Comparison of ENCODE assay signal across 8 cellular contexts in the genomic region with DNA sequence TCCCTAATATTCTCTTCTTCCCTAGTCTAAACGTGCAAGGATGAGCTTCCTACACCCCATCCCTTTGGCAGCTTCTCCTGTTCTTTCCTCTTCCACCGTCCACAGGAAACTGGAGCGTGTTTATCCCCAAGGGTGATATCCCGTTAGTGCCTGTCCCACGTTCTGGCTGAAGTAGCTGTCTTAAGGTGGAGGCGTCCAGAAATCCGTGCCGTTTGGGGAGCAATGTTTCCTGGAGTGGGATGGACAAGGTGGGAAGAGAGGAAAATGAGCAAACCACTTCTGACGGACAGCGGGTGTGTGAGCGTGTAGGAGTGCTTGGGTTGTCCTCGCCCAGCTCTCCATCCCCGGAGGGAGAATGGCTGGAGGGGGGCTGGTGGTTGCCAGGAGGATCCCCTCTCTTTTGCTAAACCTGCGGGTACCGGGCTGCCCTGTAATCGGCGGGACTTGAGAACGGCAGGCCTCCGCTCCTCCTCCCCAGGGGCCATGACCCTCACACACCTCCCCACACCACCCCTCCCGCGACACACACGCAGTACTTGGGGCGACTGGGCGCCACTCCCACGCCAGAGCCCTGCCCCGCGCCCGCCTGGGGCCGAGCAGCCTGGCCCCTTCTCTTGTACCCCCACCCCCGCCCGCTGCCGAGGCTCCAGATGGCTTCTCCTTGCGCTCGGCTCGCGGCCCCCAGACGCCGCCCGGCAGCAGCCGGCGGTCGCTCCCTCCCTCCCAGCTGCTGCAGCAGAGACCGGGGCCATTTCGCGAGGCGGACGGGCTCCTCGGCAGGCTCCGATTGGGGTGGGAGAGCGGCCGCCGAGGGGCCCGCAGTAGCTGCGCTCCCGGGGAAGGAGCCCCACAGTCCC. TPM values are rescaled to one million over a fixed set of nuclear protein-coding genes. Genes with fewer than 3 reads are reported as not detected.
DNase-seq lines count a peak whose midpoint lies in the region; ATAC-seq and TF ChIP-seq lines count a peak whose summit lies in the region.

No MANE protein-coding gene starts in this region.

- peak overlapping the region; percentile 95 for H3K4me3 Mint-ChIP-seq in central memory CD8-positive, alpha-beta T cell

- H3K4me3 ChIP-seq in Peyer's patch (peak overlapping the region; percentile 54 to 62 (median 61)), lung (peak overlapping the region; percentile 52), testis (peak overlapping the region; percentile 69 to 72)

- TF ChIP-seq CTCF in Peyer's patch (IDR thresholded peaks at IDR 0.05) (no peak), lung (IDR thresholded peaks at IDR 0.05; ENCODE audit: control extremely low read depth, extremely low read depth) (no peak), testis (IDR thresholded peaks at IDR 0.05) (no peak)

- TF ChIP-seq POLR2A in Peyer's patch (IDR thresholded peaks at IDR 0.05) (no peak), testis (IDR thresholded peaks at IDR 0.05) (no peak)

- DNase-seq in Peyer's patch = peak in 2 of 3 donors; percentile 44 to 69
- DNase-seq in central memory CD8-positive, alpha-beta T cell (ENCODE audit: low spot score in 2 of 2) = peak in 1 of 2 donors; percentile 34
- no peak for DNase-seq in lung (ENCODE audit: low spot score)
- DNase-seq in testis = no peak
- DNase-seq in NK-92 treated with Interleukin-12 subunit alpha and Interleukin-12 subunit beta, amount 100 ng/mL, for 24 hours (lab: John Stamatoyannopoulos, UW) = no peak

- intact Hi-C loops in testis (cut with DNase I; ENCODE audit: low total_unique reads) = loop anchor here (10.0 kb wide), 1 partner anchor 109 kb away; the partner anchor contains the start of gene ANTXR2

- no peaks in the 10 kb centered on the region for H3K36me3 ChIP-seq in Peyer's patch
- H3K36me3 ChIP-seq in lung (ENCODE audit: control insufficient read depth in 2 of 2, insufficient read depth in 2 of 2, low read length in 2 of 2) = no peaks in the 10 kb centered on the region
- no peaks in the 10 kb centered on the region for H3K36me3 ChIP-seq in testis (ENCODE audit: low read depth, missing control alignments)

- H3K27ac ChIP-seq in Peyer's patch (peak overlapping the region; percentile 66 to 78 (median 74)), lung (ENCODE audit: low read depth in 1 of 2, low read length in 1 of 2) (no peak overlapping the region), testis (peak overlapping the region; percentile 78 to 82)

- WGBS in lung, 2 donors = 5 to 12% methylated on average over 53 to 55 of the region's 55 CpGs
- 2 to 3% methylated on average over 17 to 51 of the region's 55 CpGs for WGBS in testis, 2 donors

- ATAC-seq in GM18511 (IDR thresholded peaks at IDR 0.05; ENCODE audit: unreplicated experiment) (peak; percentile 49), HG02884 (IDR thresholded peaks at IDR 0.05; ENCODE audit: unreplicated experiment) (peak; percentile 44), lung (ENCODE audit: insufficient read depth, low FRiP score) (peak; percentile 30), HG03432 (IDR thresholded peaks at IDR 0.05; ENCODE audit: unreplicated experiment) (no peak)
- ATAC-seq in central memory CD8-positive, alpha-beta T cell (replicated peaks; ENCODE audit: extremely low read depth, poor library complexity, severe bottlenecking) = peak; percentile 46

- peaks cover 18% of the 10 kb centered on the region for H3K36me3 Mint-ChIP-seq in central memory CD8-positive, alpha-beta T cell (ENCODE audit: insufficient read depth)

- H3K4me1 ChIP-seq in Peyer's patch (peaks cover 0 to 7% (median 5%) of the 10 kb centered on the region in 4 donors), lung (ENCODE audit: control insufficient read depth in 2 of 2, insufficient read depth in 2 of 2, low read length in 2 of 2) (peaks cover 0 to 11% of the 10 kb centered on the region in 2 donors), testis (peaks cover 15% of the 10 kb centered on the region)

- peaks cover 0 to 4% of the 10 kb centered on the region in 2 donors for H3K27me3 ChIP-seq in Peyer's patch
- no peaks in the 10 kb centered on the region for H3K27me3 ChIP-seq in lung (ENCODE audit: control insufficient read depth, insufficient read depth)
- peaks cover 5% of the 10 kb centered on the region for H3K27me3 ChIP-seq in testis

- H3K9me3 ChIP-seq in Peyer's patch (no peaks in the 10 kb centered on the region), lung (ENCODE audit: control insufficient read depth in 2 of 2, insufficient read depth in 1 of 2, low read length in 1 of 2) (peaks cover 0 to 6% of the 10 kb centered on the region in 2 donors), testis (no peaks in the 10 kb centered on the region)

- no peaks in the 10 kb centered on the region for H3K9me3 Mint-ChIP-seq in central memory CD8-positive, alpha-beta T cell

- peak overlapping the region; percentile 97 for H3K27ac Mint-ChIP-seq in central memory CD8-positive, alpha-beta T cell (ENCODE audit: low read depth)

- no peaks in the 10 kb centered on the region for H3K27me3 Mint-ChIP-seq in central memory CD8-positive, alpha-beta T cell

- H3K4me1 Mint-ChIP-seq in central memory CD8-positive, alpha-beta T cell = peaks cover 54% of the 10 kb centered on the region

RNA-seq across cellular contexts. Expression of gene PRDM8, which starts 13.9 kb away (rescaled TPM):
- 1 to 10 TPM in 2 of 4 donors, under 1 TPM in 2; 0.35 to 5.8 (median 3.3) TPM for total RNA-seq in Peyer's patch
- 1 to 10 TPM in 1 of 2 donors, under 1 TPM in 1; 0.46 to 5.0 TPM for total RNA-seq in lung
- 1 to 10 TPM; 1.3 to 2.9 TPM for polyA plus RNA-seq in lung
- total RNA-seq in testis = 1 to 10 TPM; 3.9 to 4.3 TPM
- 1.1 TPM for polyA plus RNA-seq in testis (ENCODE audit: insufficient read depth, low read depth, low replicate concordance)

Comparison
In these comparisons a context has a peak if more than half of its experiments do, and no peak if none do; other contexts are left out.
1. DNase-seq: peak in Peyer's patch (2 of 3); none in lung (single experiment), testis (single experiment) and NK-92 treated with Interleukin-12 subunit alpha and Interleukin-12 subunit beta, amount 100 ng/mL, for 24 hours (single experiment).
2. H3K27ac ChIP-seq: peak in Peyer's patch (4 of 4) and testis (2 of 2); none in lung (0 of 2).
3. Peak in every context shown above with its lines, with median percentiles within 50 percentile points of each other: H3K4me3 ChIP-seq.